Comparison of ENCODE assay signal across 22 cellular contexts in the genomic region with DNA sequence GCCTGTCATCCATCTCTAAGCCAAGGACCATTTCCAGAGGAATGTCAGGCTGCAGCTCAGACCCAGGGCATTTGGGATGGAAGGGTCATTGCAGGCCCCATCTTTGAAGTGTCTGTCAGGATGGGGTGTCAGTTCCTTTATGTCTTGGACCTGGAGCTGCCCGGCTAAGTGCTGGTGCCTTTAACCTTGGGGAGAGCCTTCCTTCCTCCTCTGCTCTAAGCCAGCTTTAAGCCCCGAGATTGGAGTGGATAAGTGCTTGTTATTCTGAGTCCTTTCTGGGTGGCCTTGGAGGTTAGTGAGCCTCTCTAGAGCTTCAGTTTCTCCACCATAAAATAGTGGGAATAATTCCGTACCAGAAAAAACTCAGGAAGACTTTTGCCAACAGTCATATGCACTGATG. TPM values are rescaled to one million over a fixed set of nuclear protein-coding genes. Genes with fewer than 3 reads are reported as not detected.
A peak's percentile ranks its signal among the peaks of the same experiment; 100 is the strongest.
DNase-seq lines count a peak whose midpoint lies in the region; ATAC-seq and TF ChIP-seq lines count a peak whose summit lies in the region.
"Had no signal": no experiment of that assay in that cellular context is flagged by ENCODE, and none has a peak within 500 bp of the region (broad histone marks: within the 10 kb centered on the region; RNA-seq: fewer than 3 reads in every experiment).

No MANE protein-coding gene starts in this region.

- TF ChIP-seq EP300 in SK-N-SH (IDR thresholded peaks at IDR 0.05; ENCODE audit: borderline replicate concordance in 1 of 2, low read depth in 1 of 2, low read length in 1 of 2), result no peak

- peaks cover 9% of the 10 kb centered on the region for H3K4me1 ChIP-seq in KMS-11 (ENCODE audit: low read depth, poor library complexity, severe bottlenecking)
- H3K4me1 ChIP-seq in SK-N-SH (ENCODE audit: control insufficient read depth in 1 of 2, insufficient read depth in 2 of 2, low read depth in 1 of 2, low read length in 1 of 2), result peaks cover 15 to 28% of the 10 kb centered on the region in 2 experiments
- no peaks in the 10 kb centered on the region for H3K4me1 ChIP-seq in colonic mucosa
- H3K4me1 ChIP-seq: prostate gland, SJSA1 had no signal

- intact Hi-C loops in sciatic nerve (cut with DNase I), result no loop called here
- intact Hi-C loops in colonic mucosa (cut with DNase I), result loop anchor here (10.0 kb wide), 1 partner anchor 391 kb away; no protein-coding TSS in a partner anchor
- intact Hi-C loops in activated T-helper 1 cell treated with anti-CD3 and anti-CD28 coated beads, Interleukin-12 subunit alpha, Interleukin-12 subunit beta, Interleukin-2, Interleukin-4 antibody, amounts not matched to agents 30 ng/mL and 10 ng/mL and 1 ng/mL, durations not matched to agents 14 hours and 24 hours and 36 hours (cut with micrococcal nuclease), result no loop called here

- H3K36me3 ChIP-seq in KMS-11 (ENCODE audit: insufficient read depth) (no peaks in the 10 kb centered on the region; the same call in 1 of the 2 replicates), SK-N-SH (replicated peaks in 1 of 2; ENCODE audit: control insufficient read depth in 1 of 2, insufficient read depth in 2 of 2, low read length in 1 of 2) (peaks cover 0 to 22% of the 10 kb centered on the region in 2 experiments), colonic mucosa (no peaks in the 10 kb centered on the region)
- H3K36me3 ChIP-seq: left ventricle myocardium inferior, prostate gland, SJSA1 had no signal

- H3K4me2 ChIP-seq in KMS-11, result no peak overlapping the region; the same call in 1 of the 2 replicates
- H3K4me2 ChIP-seq in SK-N-SH, result peak overlapping the region; percentile 60

- DNase-seq in SK-N-SH, result no peak
- DNase-seq in glutamatergic neuron, result no peak
- DNase-seq in sciatic nerve (ENCODE audit: low spot score), result no peak
- DNase-seq in DMS153 treated with DMSO at 0.1 percent for 48 hours (lab: John Stamatoyannopoulos, UW; ENCODE audit: unreplicated experiment), result no peak
- no peak for DNase-seq in colonic mucosa
- DNase-seq in activated T-helper 1 cell treated with anti-CD3 and anti-CD28 coated beads, Interleukin-12 subunit alpha, Interleukin-12 subunit beta, Interleukin-2, Interleukin-4 antibody, amounts not matched to agents 30 ng/mL and 10 ng/mL and 1 ng/mL, durations not matched to agents 14 hours and 24 hours and 36 hours (ENCODE audit: low spot score), result no peak
- DNase-seq: activated CD4-positive, alpha-beta T cell treated with anti-CD3 and anti-CD28 coated beads, Interleukin-2, amount 10 ng/mL, durations not matched to agents 7 days and 5 days; CD8-positive, alpha-beta T cell; cortex of kidney; MG63; stimulated activated CD4-positive, alpha-beta T cell treated with anti-CD3 and anti-CD28 coated beads, Interleukin-2, amount 100 ng/mL, for 24 hours; stimulated activated naive B cell treated with anti-CD40 and anti-IgM and Interleukin-4, amounts not matched to agents 10 μg/mL and 1 μg/mL and 100 μg/mL, for 72 hours; T-helper 17 cell had no signal

- H2AFZ ChIP-seq in KMS-11 (ENCODE audit: low read depth) (no peak overlapping the region), SK-N-SH (ENCODE audit: low read depth) (no peak overlapping the region)

- H3K27ac Mint-ChIP-seq in glutamatergic neuron (ENCODE audit: unreplicated experiment), result peak overlapping the region; percentile 37
- H3K27ac Mint-ChIP-seq in activated T-helper 1 cell treated with anti-CD3 and anti-CD28 coated beads, Interleukin-12 subunit alpha, Interleukin-12 subunit beta, Interleukin-2, Interleukin-4 antibody, amounts not matched to agents 30 ng/mL and 10 ng/mL and 1 ng/mL, durations not matched to agents 14 hours and 24 hours and 36 hours, result no peak overlapping the region
- H3K27ac Mint-ChIP-seq: activated CD4-positive, alpha-beta T cell treated with anti-CD3 and anti-CD28 coated beads, Interleukin-2, amount 10 ng/mL, durations not matched to agents 7 days and 5 days; activated T-helper 17 cell treated with anti-CD3 and anti-CD28 coated beads, Interleukin-2, amount 50 U/mL, for 72 hours; CD8-positive, alpha-beta T cell; stimulated activated naive B cell treated with anti-CD40 and anti-IgM and Interleukin-4, amounts not matched to agents 10 μg/mL and 1 μg/mL and 100 μg/mL, for 72 hours; T-helper 17 cell had no signal

- ATAC-seq in sciatic nerve, result peak; percentile 2
- ATAC-seq: activated T-helper 17 cell treated with anti-CD3 and anti-CD28 coated beads, Interleukin-2, amount 50 U/mL, for 72 hours; CD8-positive, alpha-beta T cell; GM12878; stimulated activated naive B cell treated with anti-CD40 and anti-IgM and Interleukin-4, amounts not matched to agents 10 μg/mL and 1 μg/mL and 100 μg/mL, for 72 hours; T-helper 17 cell had no signal

- TF ChIP-seq CTCF in KMS-11 (conservative IDR thresholded peaks at IDR 0.05; ENCODE audit: low read depth, low read length), result no peak
- TF ChIP-seq CTCF in SK-N-SH (IDR thresholded peaks at IDR 0.05), result no peak
- TF ChIP-seq CTCF in glutamatergic neuron (IDR thresholded peaks at IDR 0.05; ENCODE audit: partially characterized antibody, unreplicated experiment), result no peak
- no peak for TF ChIP-seq CTCF in colonic mucosa (IDR thresholded peaks at IDR 0.05)

- H3K36me3 Mint-ChIP-seq in glutamatergic neuron (ENCODE audit: unreplicated experiment), result peaks cover 18% of the 10 kb centered on the region
- no peaks in the 10 kb centered on the region for H3K36me3 Mint-ChIP-seq in activated T-helper 1 cell treated with anti-CD3 and anti-CD28 coated beads, Interleukin-12 subunit alpha, Interleukin-12 subunit beta, Interleukin-2, Interleukin-4 antibody, amounts not matched to agents 30 ng/mL and 10 ng/mL and 1 ng/mL, durations not matched to agents 14 hours and 24 hours and 36 hours (ENCODE audit: low read depth)
- H3K36me3 Mint-ChIP-seq: CD8-positive, alpha-beta T cell had no signal

- TF ChIP-seq RAD21 in SK-N-SH (IDR thresholded peaks at IDR 0.05; ENCODE audit: low read length), result no peak

- H3K9me3 ChIP-seq in SK-N-SH (no peaks in the 10 kb centered on the region), colonic mucosa (no peaks in the 10 kb centered on the region)
- H3K9me3 ChIP-seq: left ventricle myocardium inferior, MG63, prostate gland, SJSA1 had no signal

- H3K79me2 ChIP-seq in KMS-11 (ENCODE audit: insufficient read depth, low read depth) (no peaks in the 10 kb centered on the region; the same call in 1 of the 2 replicates), SK-N-SH (ENCODE audit: insufficient read depth) (peaks cover 5% of the 10 kb centered on the region)

- POLR2A ChIA-PET in SK-N-SH (lab: Yijun Ruan, JAX), result interaction anchor here (0.6 to 1.9 kb wide), 4 partner anchors 12 to 288 kb away, joined by 3 to 8 read pairs (median 4); a partner anchor contains a TSS

- H3K27me3 Mint-ChIP-seq in glutamatergic neuron (ENCODE audit: unreplicated experiment), result peaks cover 5% of the 10 kb centered on the region
- H3K27me3 Mint-ChIP-seq in activated T-helper 1 cell treated with anti-CD3 and anti-CD28 coated beads, Interleukin-12 subunit alpha, Interleukin-12 subunit beta, Interleukin-2, Interleukin-4 antibody, amounts not matched to agents 30 ng/mL and 10 ng/mL and 1 ng/mL, durations not matched to agents 14 hours and 24 hours and 36 hours (ENCODE audit: insufficient read depth), result peaks cover 10% of the 10 kb centered on the region

- 61% methylated on average over 3 of the region's 3 CpGs for WGBS in SK-N-SH (ENCODE audit: low lambda C conversion rate)

- peaks cover 24% of the 10 kb centered on the region for H3K4me1 Mint-ChIP-seq in glutamatergic neuron (ENCODE audit: low read depth, unreplicated experiment)
- H3K4me1 Mint-ChIP-seq in activated T-helper 1 cell treated with anti-CD3 and anti-CD28 coated beads, Interleukin-12 subunit alpha, Interleukin-12 subunit beta, Interleukin-2, Interleukin-4 antibody, amounts not matched to agents 30 ng/mL and 10 ng/mL and 1 ng/mL, durations not matched to agents 14 hours and 24 hours and 36 hours (ENCODE audit: low read depth), result no peaks in the 10 kb centered on the region
- H3K4me1 Mint-ChIP-seq: activated T-helper 17 cell treated with anti-CD3 and anti-CD28 coated beads, Interleukin-2, amount 50 U/mL, for 72 hours had no signal

- no peaks in the 10 kb centered on the region for H3K9me2 ChIP-seq in SK-N-SH

- H3K4me3 Mint-ChIP-seq in glutamatergic neuron (ENCODE audit: unreplicated experiment), result no peak overlapping the region
- no peak overlapping the region for H3K4me3 Mint-ChIP-seq in activated T-helper 1 cell treated with anti-CD3 and anti-CD28 coated beads, Interleukin-12 subunit alpha, Interleukin-12 subunit beta, Interleukin-2, Interleukin-4 antibody, amounts not matched to agents 30 ng/mL and 10 ng/mL and 1 ng/mL, durations not matched to agents 14 hours and 24 hours and 36 hours
- H3K4me3 Mint-ChIP-seq: activated CD4-positive, alpha-beta T cell treated with anti-CD3 and anti-CD28 coated beads, Interleukin-2, amount 10 ng/mL, durations not matched to agents 7 days and 5 days; activated T-helper 17 cell treated with anti-CD3 and anti-CD28 coated beads, Interleukin-2, amount 50 U/mL, for 72 hours; CD8-positive, alpha-beta T cell; mesothelial cell of epicardium; nephron; stimulated activated naive B cell treated with anti-CD40 and anti-IgM and Interleukin-4, amounts not matched to agents 10 μg/mL and 1 μg/mL and 100 μg/mL, for 72 hours; T-helper 17 cell had no signal

- H3K4me3 ChIP-seq in KMS-11 (IDR thresholded peaks at IDR 0.05; ENCODE audit: insufficient read depth, low read depth, low read length), result no peak overlapping the region
- no peak overlapping the region for H3K4me3 ChIP-seq in SK-N-SH (ENCODE audit: low read depth in 2 of 2, low read length in 1 of 2)
- no peak overlapping the region for H3K4me3 ChIP-seq in colonic mucosa
- H3K4me3 ChIP-seq: GM12878, left ventricle myocardium inferior, MG63, prostate gland, SJSA1, skin epidermis had no signal

- H3K9ac ChIP-seq in KMS-11 (no peak overlapping the region), SK-N-SH (no peak overlapping the region), colonic mucosa (ENCODE audit: low read depth in 2 of 2, low read length in 2 of 2) (no peak overlapping the region)

- CTCF ChIA-PET in SK-N-SH (lab: Yijun Ruan, JAX), result interaction anchor here (0.8 to 20.8 kb wide), 10 partner anchors 9 to 938 kb away, joined by 3 to 605 read pairs (median 10); no protein-coding TSS in a partner anchor

- H3F3A ChIP-seq in SK-N-SH (replicated peaks; ENCODE audit: insufficient read depth), result peaks cover 10% of the 10 kb centered on the region

- H3K27ac ChIP-seq in KMS-11 (peak overlapping the region; percentile 22; the same call in 1 of the 2 replicates), SK-N-SH (ENCODE audit: low read depth in 2 of 2, low read length in 1 of 2) (peak overlapping the region; percentile 56 to 89), colonic mucosa (no peak overlapping the region)
- H3K27ac ChIP-seq: prostate gland, SJSA1 had no signal

- no peaks in the 10 kb centered on the region for H3K27me3 ChIP-seq in KMS-11 (ENCODE audit: insufficient read depth, low read depth)
- no peaks in the 10 kb centered on the region for H3K27me3 ChIP-seq in SK-N-SH (ENCODE audit: insufficient read depth)
- no peaks in the 10 kb centered on the region for H3K27me3 ChIP-seq in colonic mucosa
- H3K27me3 ChIP-seq: MG63, SJSA1 had no signal

- H3K9me3 Mint-ChIP-seq in glutamatergic neuron (ENCODE audit: unreplicated experiment), result peaks cover 5% of the 10 kb centered on the region
- no peaks in the 10 kb centered on the region for H3K9me3 Mint-ChIP-seq in activated T-helper 1 cell treated with anti-CD3 and anti-CD28 coated beads, Interleukin-12 subunit alpha, Interleukin-12 subunit beta, Interleukin-2, Interleukin-4 antibody, amounts not matched to agents 30 ng/mL and 10 ng/mL and 1 ng/mL, durations not matched to agents 14 hours and 24 hours and 36 hours
- H3K9me3 Mint-ChIP-seq: activated CD4-positive, alpha-beta T cell treated with anti-CD3 and anti-CD28 coated beads, Interleukin-2, amount 10 ng/mL, durations not matched to agents 7 days and 5 days; activated T-helper 17 cell treated with anti-CD3 and anti-CD28 coated beads, Interleukin-2, amount 50 U/mL, for 72 hours; CD8-positive, alpha-beta T cell; mesothelial cell of epicardium; nephron; stimulated activated naive B cell treated with anti-CD40 and anti-IgM and Interleukin-4, amounts not matched to agents 10 μg/mL and 1 μg/mL and 100 μg/mL, for 72 hours had no signal

- no peaks in the 10 kb centered on the region for H4K20me1 ChIP-seq in KMS-11 (ENCODE audit: insufficient read depth)
- peaks cover 17% of the 10 kb centered on the region for H4K20me1 ChIP-seq in SK-N-SH (ENCODE audit: insufficient read depth)

RNA-seq across cellular contexts. Expression of a gene that starts 15.1 kb away (rescaled TPM):
- polyA plus RNA-seq in SK-N-SH (2012; rRNA removed), result 29.3 and 29.4 TPM in 2 replicates
- polyA plus RNA-seq in SK-N-SH (2012; cell fraction: cytosol; rRNA removed), result 16.5 and 26.4 TPM in 2 replicates
- polyA plus RNA-seq in SK-N-SH (2012; cell fraction: nucleus; rRNA removed), result 30.1 and 32.1 TPM in 2 replicates
- total RNA-seq in glutamatergic neuron (ENCODE audit: unreplicated experiment), result 16.3 TPM
- total RNA-seq in sciatic nerve, result 10.6 TPM
- total RNA-seq in colonic mucosa, result 1 to 10 TPM; 1.5 to 5.9 TPM
- 1.1 and 2.0 TPM in 2 replicates for total RNA-seq in activated T-helper 1 cell treated with anti-CD3 and anti-CD28 coated beads, Interleukin-12 subunit alpha, Interleukin-12 subunit beta, Interleukin-2, Interleukin-4 antibody, amounts not matched to agents 30 ng/mL and 10 ng/mL and 1 ng/mL, durations not matched to agents 14 hours and 24 hours and 36 hours
- total RNA-seq: CD8-positive, alpha-beta T cell; T-helper 17 cell had no signal

RNA-seq across cellular contexts. Expression of a gene that starts 46.8 kb away (rescaled TPM):
- 17.1 and 19.5 TPM in 2 replicates for polyA plus RNA-seq in SK-N-SH (2012; rRNA removed)
- 21.4 and 22.3 TPM in 2 replicates for polyA plus RNA-seq in SK-N-SH (2012; cell fraction: cytosol; rRNA removed)
- polyA plus RNA-seq in SK-N-SH (2012; cell fraction: nucleus; rRNA removed), result 9.5 and 17.3 TPM in 2 replicates
- total RNA-seq in glutamatergic neuron (ENCODE audit: unreplicated experiment) (43.3 TPM), sciatic nerve (79.3 TPM), colonic mucosa (100 to 1,000 TPM in 1 of 2 donors, 10 to 100 TPM in 1; 68.3 to 138 TPM)
- 69.4 and 75.2 TPM in 2 replicates for total RNA-seq in activated T-helper 1 cell treated with anti-CD3 and anti-CD28 coated beads, Interleukin-12 subunit alpha, Interleukin-12 subunit beta, Interleukin-2, Interleukin-4 antibody, amounts not matched to agents 30 ng/mL and 10 ng/mL and 1 ng/mL, durations not matched to agents 14 hours and 24 hours and 36 hours

RNA-seq across cellular contexts. Expression of a gene that starts 49.7 kb away (rescaled TPM):
- polyA plus RNA-seq in SK-N-SH (2012; rRNA removed), result 11.3 and 12.8 TPM in 2 replicates
- polyA plus RNA-seq in SK-N-SH (2012; cell fraction: cytosol; rRNA removed), result 4.3 and 9.3 TPM in 2 replicates
- 4.7 and 7.0 TPM in 2 replicates for polyA plus RNA-seq in SK-N-SH (2012; cell fraction: nucleus; rRNA removed)
- 28.8 TPM for total RNA-seq in glutamatergic neuron (ENCODE audit: unreplicated experiment)
- total RNA-seq in sciatic nerve, result 14.0 TPM
- 10 to 100 TPM; 32.3 to 37.4 TPM for total RNA-seq in colonic mucosa
- 19.4 and 20.4 TPM in 2 replicates for total RNA-seq in activated T-helper 1 cell treated with anti-CD3 and anti-CD28 coated beads, Interleukin-12 subunit alpha, Interleukin-12 subunit beta, Interleukin-2, Interleukin-4 antibody, amounts not matched to agents 30 ng/mL and 10 ng/mL and 1 ng/mL, durations not matched to agents 14 hours and 24 hours and 36 hours
